In the genomic region with DNA sequence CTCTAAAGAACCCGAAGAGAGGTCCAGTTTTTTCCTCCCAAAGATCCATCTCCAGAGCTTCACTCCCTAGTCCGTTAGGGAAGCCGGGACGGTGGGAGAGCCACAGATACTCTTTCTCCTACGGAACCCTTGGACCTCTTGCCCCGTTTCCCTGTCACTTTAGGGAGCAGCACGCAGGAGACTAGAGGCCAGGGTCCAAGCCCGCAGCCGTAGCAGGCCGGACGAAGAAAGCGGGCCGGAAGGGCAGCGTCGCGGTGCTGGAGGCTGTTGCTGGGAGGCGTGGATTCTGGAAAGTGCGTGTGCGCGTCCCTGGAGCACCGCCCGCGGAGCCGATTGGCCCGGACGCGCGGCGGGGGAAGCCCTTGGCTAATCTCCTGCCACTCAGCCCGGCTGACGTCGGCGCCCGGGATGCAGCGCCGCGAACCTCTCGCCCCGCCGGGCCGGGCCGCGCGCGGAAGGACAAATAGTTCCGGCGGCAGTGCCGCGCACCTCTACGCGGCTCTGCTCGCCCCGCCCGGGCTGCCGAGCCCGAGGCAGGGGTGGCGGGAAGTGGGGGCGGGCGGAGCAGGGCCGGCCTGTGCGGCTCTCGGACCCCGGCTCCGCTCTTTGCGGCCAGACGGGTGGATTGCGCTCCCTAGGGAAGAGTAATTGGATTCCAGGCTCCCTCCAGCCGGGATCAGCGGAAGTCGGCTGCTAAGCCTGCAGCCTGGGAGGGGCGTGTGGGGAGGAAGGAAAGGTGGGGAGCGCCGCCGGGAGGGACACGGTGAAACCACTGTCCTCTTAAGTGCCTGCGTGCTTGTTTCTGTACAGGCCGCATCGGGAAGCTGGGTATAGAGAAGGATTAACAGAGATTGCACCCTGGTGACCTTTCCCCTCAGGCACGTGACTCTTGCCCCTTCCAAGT, we compare ENCODE assay signal across 8 cellular contexts. TPM values are rescaled to one million over a fixed set of nuclear protein-coding genes. Genes with fewer than 3 reads are reported as not detected.
DNase-seq lines count a peak whose midpoint lies in the region; ATAC-seq and TF ChIP-seq lines count a peak whose summit lies in the region.

No MANE protein-coding gene starts in this region.

- H3K9me3 Mint-ChIP-seq in nephron progenitor cell: no peaks in the 10 kb centered on the region

- POLR2A ChIA-PET in RWPE1 (lab: Yijun Ruan, JAX; ENCODE audit: low non-redundant PET): interaction anchor here (0.9 kb wide), 1 partner anchor 31 kb away, joined by 6 read pairs; a partner anchor contains a TSS

- peak overlapping the region; percentile 93 for H3K27ac Mint-ChIP-seq in nephron progenitor cell

- peak overlapping the region; percentile 83 for H3K4me3 Mint-ChIP-seq in nephron progenitor cell

- peak; percentile 96 for ATAC-seq in stimulated activated naive CD8-positive, alpha-beta T cell treated with anti-CD3 and anti-CD28 coated beads, Interleukin-15, Interleukin-2, amounts not matched to agents 100 U/mL and 50 U/mL, for 24 hours

- CTCF ChIA-PET in RWPE1 (lab: Yijun Ruan, JAX): interaction anchor here (0.5 to 0.6 kb wide), 4 partner anchors 147 to 1860 kb away, joined by 3 to 5 read pairs (median 4); no protein-coding TSS in a partner anchor

- DNase-seq in ELR (ENCODE audit: low read depth) (peak; percentile 95), H4 (ENCODE audit: low spot score) (peak; percentile 88), LNCaP clone FGC (ENCODE audit: low read depth) (peak; percentile 87), RWPE1 (ENCODE audit: low spot score) (peak; percentile 94), fibroblast of the conjunctiva (ENCODE audit: low read depth) (peak; percentile 88), nephron progenitor cell (peak; percentile 90)
- DNase-seq in activated effector memory CD4-positive, alpha-beta T cell treated with anti-CD3 and anti-CD28 coated beads, Interleukin-2, amount 50 U/mL, for 16 hours: peak; percentile 93
- DNase-seq in stimulated activated naive CD8-positive, alpha-beta T cell treated with anti-CD3 and anti-CD28 coated beads, Interleukin-15, Interleukin-2, amounts not matched to agents 100 U/mL and 50 U/mL, for 24 hours: peak; percentile 87

- H3K27me3 Mint-ChIP-seq in nephron progenitor cell (ENCODE audit: low read depth, poor library complexity): no peaks in the 10 kb centered on the region

- peaks cover 9% of the 10 kb centered on the region for H3K36me3 Mint-ChIP-seq in nephron progenitor cell (ENCODE audit: low read depth)

- peak overlapping the region; percentile 95 for H3K27ac ChIP-seq in RWPE1

- peaks cover 41% of the 10 kb centered on the region for H3K4me1 Mint-ChIP-seq in nephron progenitor cell

- H3K4me3 ChIP-seq in LNCaP clone FGC (ENCODE audit: low read depth, low read length): peak overlapping the region; percentile 56

- TF ChIP-seq CTCF in LNCaP clone FGC (IDR thresholded peaks at IDR 0.05; ENCODE audit: control insufficient read depth, extremely low read depth, insufficient read depth): no peak
- peak; percentile 53 for TF ChIP-seq CTCF in RWPE1 (conservative IDR thresholded peaks at IDR 0.05; ENCODE audit: low read depth)
- TF ChIP-seq CTCF in nephron progenitor cell (IDR thresholded peaks at IDR 0.05): no peak

RNA-seq across cellular contexts. Expression of a gene that starts 31.3 kb away (rescaled TPM):
- total RNA-seq in H4 (2014; rRNA removed; shearing (Covaris generic)): 73.0 and 98.7 TPM in 2 replicates

Comparison
In these comparisons a context has a peak if more than half of its experiments do, and no peak if none do; other contexts are left out.
1. Peak in every context shown above with its lines: DNase-seq, ATAC-seq, H3K4me3 ChIP-seq and H3K27ac ChIP-seq.